Comparison of ENCODE assay signal across 33 cellular contexts in the genomic region with DNA sequence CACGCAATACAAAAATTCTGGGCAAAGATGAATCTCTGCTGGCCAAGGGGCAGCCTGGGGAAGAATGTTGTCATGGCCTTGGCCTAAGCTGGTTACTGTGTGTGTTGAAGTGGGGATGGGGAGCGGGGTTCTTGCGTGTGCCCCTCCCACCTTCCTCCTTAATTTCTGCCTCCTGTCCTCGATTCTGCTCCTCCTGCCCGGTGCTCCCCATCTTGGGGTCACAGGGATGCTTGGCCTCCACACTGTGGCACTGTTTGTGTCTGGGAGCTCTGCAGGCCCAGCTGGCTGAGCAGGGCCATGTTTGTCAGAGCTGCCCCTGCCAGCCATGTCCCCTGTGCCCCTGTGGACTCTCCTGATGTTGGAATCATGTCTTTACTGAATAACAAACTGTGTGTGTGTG.
"Had no signal": no experiment of that assay in that cellular context is flagged by ENCODE, and none has a peak within 500 bp of the region (broad histone marks: within the 10 kb centered on the region; RNA-seq: fewer than 3 reads in every experiment).

No MANE protein-coding gene starts in this region.

- H3K4me1 Mint-ChIP-seq: activated B cell treated with CpG ODN at 0.5 μM for 24 hours; activated T-helper 17 cell treated with anti-CD3 and anti-CD28 coated beads, Interleukin-2, amount 50 U/mL, for 72 hours; central memory CD8-positive, alpha-beta T cell had no signal

- H3K27me3 ChIP-seq: ascending aorta, brain microvascular endothelial cell, esophagus muscularis mucosa, foreskin keratinocyte, gastrocnemius medialis had no signal

- H3K4me3 Mint-ChIP-seq: activated B cell treated with CpG ODN at 0.5 μM for 24 hours; activated CD8-positive, alpha-beta T cell treated with anti-CD3 and anti-CD28 coated beads for 36 hours; activated naive CD8-positive, alpha-beta T cell; activated T-cell treated with anti-CD3 and anti-CD28 coated beads, Interleukin-2, amount 50 U/mL, for 4 hours; activated T-helper 17 cell treated with anti-CD3 and anti-CD28 coated beads, Interleukin-2, amount 50 U/mL, for 72 hours; central memory CD8-positive, alpha-beta T cell; effector memory CD8-positive, alpha-beta T cell; T-helper 17 cell; T-helper 2 cell treated with Interferon-gamma antibody and Interleukin-4, amounts not matched to agents 5 μg/mL and 100 μg/mL, for 36 hours had no signal

- FAIRE-seq: bronchial epithelial cell, colon had no signal

- H3K4me3 ChIP-seq: ascending aorta, esophagus muscularis mucosa, gastrocnemius medialis had no signal

- H3K4me1 ChIP-seq: ascending aorta, esophagus muscularis mucosa, foreskin keratinocyte, gastrocnemius medialis had no signal

- H3K9me3 ChIP-seq: ascending aorta, esophagus muscularis mucosa had no signal

- H3K36me3 ChIP-seq: ascending aorta, brain microvascular endothelial cell, esophagus muscularis mucosa, gastrocnemius medialis, WERI-Rb-1 had no signal

- H3K9me3 Mint-ChIP-seq: activated T-helper 17 cell treated with anti-CD3 and anti-CD28 coated beads, Interleukin-2, amount 50 U/mL, for 72 hours had no signal

- H3K27me3 Mint-ChIP-seq: activated B cell treated with CpG ODN at 0.5 μM for 24 hours; activated CD8-positive, alpha-beta T cell treated with anti-CD3 and anti-CD28 coated beads for 36 hours; activated naive CD8-positive, alpha-beta T cell; activated T-helper 17 cell treated with anti-CD3 and anti-CD28 coated beads, Interleukin-2, amount 50 U/mL, for 72 hours; effector memory CD8-positive, alpha-beta T cell had no signal

- H3K27ac ChIP-seq: ascending aorta, brain microvascular endothelial cell, esophagus muscularis mucosa, foreskin keratinocyte, gastrocnemius medialis, WERI-Rb-1 had no signal

- H3K27ac Mint-ChIP-seq: activated B cell treated with CpG ODN at 0.5 μM for 24 hours; activated CD8-positive, alpha-beta T cell treated with anti-CD3 and anti-CD28 coated beads for 36 hours; activated naive CD8-positive, alpha-beta T cell; activated T-helper 17 cell treated with anti-CD3 and anti-CD28 coated beads, Interleukin-2, amount 50 U/mL, for 72 hours; effector memory CD8-positive, alpha-beta T cell; T-helper 17 cell; T-helper 2 cell treated with Interferon-gamma antibody and Interleukin-4, amounts not matched to agents 5 μg/mL and 100 μg/mL, for 36 hours had no signal

- DNase-seq: activated B cell treated with CpG ODN at 0.5 μM for 24 hours; activated CD4-positive, alpha-beta T cell treated with anti-CD3 and anti-CD28 coated beads for 48 hours; activated CD4-positive, alpha-beta T cell treated with anti-CD3 and anti-CD28 coated beads, Interleukin-2, amount 50 U/mL, for 1 hour; activated CD4-positive, alpha-beta T cell treated with anti-CD3 and anti-CD28 coated beads, Interleukin-2, amount 50 U/mL, for 48 hours; activated CD8-positive, alpha-beta memory T cell treated with anti-CD3 and anti-CD28 coated beads for 24 hours; activated CD8-positive, alpha-beta T cell treated with anti-CD3 and anti-CD28 coated beads for 36 hours; activated effector memory CD4-positive, alpha-beta T cell treated with Interleukin-2 at 50 U/mL for 16 hours; activated gamma-delta T cell treated with Interleukin-2 at 50 U/mL for 16 hours; activated naive CD4-positive, alpha-beta T cell treated with anti-CD3 and anti-CD28 coated beads, Interleukin-2, amount 50 U/mL, for 16 hours; activated naive CD4-positive, alpha-beta T cell treated with Interleukin-2 at 50 U/mL for 16 hours; activated T-cell treated with anti-CD3 and anti-CD28 coated beads, Interleukin-2, amount 50 U/mL, for 4 hours; brain microvascular endothelial cell; cortex of kidney; dermis blood vessel endothelial cell; effector CD4-positive, alpha-beta T cell; effector memory CD8-positive, alpha-beta T cell; erythroblast; foreskin keratinocyte; gastrocnemius medialis; glutamatergic neuron; T-helper 1 cell; T-helper 17 cell; T1000; WERI-Rb-1 had no signal

- H3K36me3 Mint-ChIP-seq: activated naive CD8-positive, alpha-beta T cell had no signal

- ATAC-seq: activated CD4-positive, CD25-positive, alpha-beta regulatory T cell treated with anti-CD3 and anti-CD28 coated beads, Interleukin-2, amount 50 U/mL, for 24 hours; activated CD8-positive, alpha-beta T cell treated with anti-CD3 and anti-CD28 coated beads for 36 hours; activated T-cell treated with anti-CD3 and anti-CD28 coated beads, Interleukin-2, amount 50 U/mL, for 4 hours; activated T-helper 17 cell treated with anti-CD3 and anti-CD28 coated beads, Interleukin-2, amount 50 U/mL, for 72 hours; effector memory CD8-positive, alpha-beta T cell; foreskin keratinocyte; gastrocnemius medialis; T-helper 17 cell had no signal
